ENCODE assay signal across 35 cellular contexts in the genomic region with DNA sequence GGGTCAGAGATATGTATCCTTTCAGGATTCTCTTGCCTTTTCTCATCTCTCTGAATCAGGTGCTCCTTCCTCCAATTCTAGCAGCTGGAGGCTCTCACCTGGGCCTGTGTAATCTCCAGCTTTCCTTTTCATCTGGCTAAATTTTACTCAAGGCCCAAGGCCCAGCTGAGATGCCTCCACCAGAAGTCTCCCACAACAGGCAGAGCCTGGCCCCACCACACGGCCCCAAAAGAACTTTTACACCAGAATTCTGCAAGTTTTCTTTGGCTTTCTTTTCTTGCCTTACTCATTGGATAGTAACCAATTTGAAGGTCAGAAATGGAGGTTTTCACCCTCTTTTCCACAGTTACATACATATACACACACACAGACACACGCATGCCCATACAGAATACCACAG. TPM values are rescaled to one million over a fixed set of nuclear protein-coding genes. Genes with fewer than 3 reads are reported as not detected.
"Had no signal": no experiment of that assay in that cellular context is flagged by ENCODE, and none has a peak within 500 bp of the region (broad histone marks: within the 10 kb centered on the region; RNA-seq: fewer than 3 reads in every experiment).

No MANE protein-coding gene starts in this region.

- H3K27me3 Mint-ChIP-seq: activated B cell treated with CpG ODN at 0.5 μM for 24 hours; activated CD4-positive, alpha-beta memory T cell treated with anti-CD3 and anti-CD28 coated beads for 36 hours; brain had no signal

- H3K4me3 Mint-ChIP-seq: activated B cell treated with CpG ODN at 0.5 μM for 24 hours; activated CD4-positive, alpha-beta memory T cell treated with anti-CD3 and anti-CD28 coated beads for 36 hours; brain; T-helper 1 cell treated with Interleukin-12 subunit alpha and Interleukin-12 subunit beta and Interleukin-4 antibody, amounts not matched to agents 30 μg/mL and 1 μg/mL, for 36 hours; T-helper 2 cell treated with Interferon-gamma antibody and Interleukin-4, amounts not matched to agents 5 μg/mL and 100 μg/mL, for 36 hours had no signal

- H3K4me3 ChIP-seq: adrenal gland, Peyer's patch, SJSA1 had no signal

- H3K27ac Mint-ChIP-seq: activated B cell treated with CpG ODN at 0.5 μM for 24 hours; activated CD4-positive, alpha-beta memory T cell treated with anti-CD3 and anti-CD28 coated beads for 36 hours; T-helper 1 cell treated with Interleukin-12 subunit alpha and Interleukin-12 subunit beta and Interleukin-4 antibody, amounts not matched to agents 30 μg/mL and 1 μg/mL, for 36 hours; T-helper 2 cell treated with Interferon-gamma antibody and Interleukin-4, amounts not matched to agents 5 μg/mL and 100 μg/mL, for 36 hours had no signal

- ATAC-seq: PC-3 had no signal

- H3K27ac ChIP-seq: adrenal gland, KMS-11, Peyer's patch, SJSA1 had no signal

- H3K4me2 ChIP-seq: KMS-11, SK-N-SH had no signal

- H3K4me1 ChIP-seq: adrenal gland, Peyer's patch, SJSA1 had no signal

- H3K36me3 Mint-ChIP-seq: brain had no signal

- H3K9ac ChIP-seq: KMS-11, SK-N-SH had no signal

- H3K9me3 Mint-ChIP-seq: activated B cell treated with CpG ODN at 0.5 μM for 24 hours; activated CD4-positive, alpha-beta memory T cell treated with anti-CD3 and anti-CD28 coated beads for 36 hours; brain; T-helper 1 cell treated with Interleukin-12 subunit alpha and Interleukin-12 subunit beta and Interleukin-4 antibody, amounts not matched to agents 30 μg/mL and 1 μg/mL, for 36 hours; T-helper 2 cell treated with Interferon-gamma antibody and Interleukin-4, amounts not matched to agents 5 μg/mL and 100 μg/mL, for 36 hours had no signal

- H3K9me3 ChIP-seq: adrenal gland, Peyer's patch, SJSA1, SK-N-SH had no signal

- H3K4me1 Mint-ChIP-seq: activated B cell treated with CpG ODN at 0.5 μM for 24 hours had no signal

- H3K36me3 ChIP-seq: adrenal gland, Peyer's patch had no signal

- H3K27me3 ChIP-seq: adrenal gland, Peyer's patch, SJSA1 had no signal

- DNase-seq: activated B cell treated with CpG ODN at 0.5 μM for 24 hours; activated CD4-positive, alpha-beta memory T cell treated with anti-CD3 and anti-CD28 coated beads for 36 hours; activated CD4-positive, alpha-beta T cell treated with anti-CD3 and anti-CD28 coated beads for 4 hours; activated CD4-positive, alpha-beta T cell treated with anti-CD3 and anti-CD28 coated beads, Interleukin-2, amount 50 U/mL, for 1 hour; activated CD4-positive, CD25-positive, alpha-beta regulatory T cell treated with anti-CD3 and anti-CD28 coated beads, Interleukin-2, amount 50 U/mL, for 72 hours; activated CD8-positive, alpha-beta memory T cell treated with anti-CD3 and anti-CD28 coated beads, Interleukin-2, amount 50 U/mL, for 4 hours; activated effector memory CD4-positive, alpha-beta T cell treated with anti-CD3 and anti-CD28 coated beads, Interleukin-2, amount 50 U/mL, for 16 hours; activated naive CD4-positive, alpha-beta T cell; activated naive CD4-positive, alpha-beta T cell treated with anti-CD3 and anti-CD28 coated beads, Interleukin-2, amount 50 U/mL, for 16 hours; activated T-cell treated with anti-CD3 and anti-CD28 coated beads for 4 hours; activated T-cell treated with anti-CD3 and anti-CD28 coated beads, Interleukin-2, amount 50 U/mL, for 48 hours; adrenal gland; anterior cingulate cortex; caudate nucleus; cerebellar nuclear complex; MM.1S; MV-4-11; NCI-H1092; NCI-H1930; NCI-H2081 treated with DMSO at 0.1 percent for 48 hours; NCI-H345; NCI-H524 treated with DMSO at 0.1 percent for 48 hours; NK-92 treated with Interleukin-12 subunit alpha and Interleukin-12 subunit beta, amount 100 ng/mL, for 24 hours; PC-3; Peyer's patch; RPMI8226; SHP77 treated with DMSO at 0.1 percent for 48 hours; SK-N-SH had no signal

- H3K9me2 ChIP-seq: SK-N-SH had no signal

RNA-seq across cellular contexts. Expression of a gene that starts 14.6 kb away (rescaled TPM):
- total RNA-seq: LHCN-M2, NCI-H460 had no signal
